In genomic region chr13:96710166-96710866, GRCh38 we compare ENCODE assay signal across 17 cellular contexts.
DNase-seq lines count a peak whose midpoint lies in the region; ATAC-seq and TF ChIP-seq lines count a peak whose summit lies in the region.
"Had no signal": no experiment of that assay in that cellular context is flagged by ENCODE, and none has a peak within 500 bp of the region (broad histone marks: within the 10 kb centered on the region; RNA-seq: fewer than 3 reads in every experiment).

No MANE protein-coding gene starts in this region.

- no peaks in the 10 kb centered on the region for H3K4me1 ChIP-seq in right cardiac atrium (ENCODE audit: control insufficient read depth, insufficient read depth, low read length)
- H3K4me1 ChIP-seq: Caco-2 had no signal

- H3K27me3 ChIP-seq in MG63: no peaks in the 10 kb centered on the region
- H3K27me3 ChIP-seq in right cardiac atrium (ENCODE audit: control insufficient read depth, insufficient read depth): no peaks in the 10 kb centered on the region

- no peaks in the 10 kb centered on the region for H3K36me3 ChIP-seq in MG63

- TF ChIP-seq CTCF in choroid plexus epithelial cell (conservative IDR thresholded peaks at IDR 0.05; ENCODE audit: low read depth, low read length): no peak

- intact Hi-C loops in right cardiac atrium (cut with DNase I): no loop called here

- H3K4me3 ChIP-seq in MG63 (no peak overlapping the region), choroid plexus epithelial cell (ENCODE audit: low read depth, low read length) (no peak overlapping the region), right cardiac atrium (ENCODE audit: low read length) (no peak overlapping the region)
- H3K4me3 ChIP-seq: GM23248 had no signal

- peak; percentile 20 for DNase-seq in Daoy (ENCODE audit: low read depth)
- DNase-seq in MG63: peak; percentile 49
- peak; percentile 31 for DNase-seq in choroid plexus epithelial cell (ENCODE audit: low read depth)
- DNase-seq in iPS-NIHi11 (ENCODE audit: low spot score): peak; percentile 35
- DNase-seq in AG20443 (ENCODE audit: low spot score): no peak
- no peak for DNase-seq in right cardiac atrium
- DNase-seq: Caco-2, DMS79, GDM1, GM23248, NCI-H2029, NCI-H510A, NCI-H82, SHP77 treated with DMSO at 0.1 percent for 48 hours had no signal

- no peak overlapping the region for H3K27ac ChIP-seq in right cardiac atrium (ENCODE audit: low read length)
- H3K27ac ChIP-seq: GM23248, KMS-11 had no signal

- H3K9me3 ChIP-seq in MG63 (no peaks in the 10 kb centered on the region), right cardiac atrium (ENCODE audit: control insufficient read depth, low read length) (no peaks in the 10 kb centered on the region)
- H3K9me3 ChIP-seq: Caco-2 had no signal

- 85% methylated on average over 3 of the region's 3 CpGs for WGBS in right cardiac atrium

- ATAC-seq in GM21515 (IDR thresholded peaks at IDR 0.05; ENCODE audit: unreplicated experiment): no peak
- ATAC-seq in GM18870 (IDR thresholded peaks at IDR 0.05; ENCODE audit: unreplicated experiment): no peak
- ATAC-seq in right cardiac atrium: no peak

Comparison
In these comparisons a context has a peak if more than half of its experiments do, and no peak if none do; other contexts are left out.
1. DNase-seq: peak in Daoy (single experiment), MG63 (single experiment), choroid plexus epithelial cell (single experiment) and iPS-NIHi11 (single experiment); none in AG20443 (single experiment) and right cardiac atrium (0 of 3).